Comparison of ENCODE assay signal across 9 cellular contexts in genomic region chr9:128845186-128845931, GRCh38. TPM values are rescaled to one million over a fixed set of nuclear protein-coding genes. Genes with fewer than 3 reads are reported as not detected.
DNase-seq lines count a peak whose midpoint lies in the region; ATAC-seq and TF ChIP-seq lines count a peak whose summit lies in the region.
"Had no signal": no experiment of that assay in that cellular context is flagged by ENCODE, and none has a peak within 500 bp of the region (broad histone marks: within the 10 kb centered on the region; RNA-seq: fewer than 3 reads in every experiment).

No MANE protein-coding gene starts in this region.

- H3K4me3 Mint-ChIP-seq in HFFc6: no peak overlapping the region

- no peaks in the 10 kb centered on the region for H3K9me2 ChIP-seq in PC-3 (replicated peaks; ENCODE audit: low read length)

- no peaks in the 10 kb centered on the region for H4K20me1 ChIP-seq in PC-3 (ENCODE audit: low read length)

- H3K9me3 ChIP-seq in PC-3 (ENCODE audit: low read length): no peaks in the 10 kb centered on the region
- H3K9me3 ChIP-seq in thymus (ENCODE audit: control insufficient read depth): no peaks in the 10 kb centered on the region
- H3K9me3 ChIP-seq in sigmoid colon: no peaks in the 10 kb centered on the region

- POLR2A ChIA-PET in PC-3 (lab: Charles Lee; ENCODE audit: unreplicated experiment): no interaction called here

- peaks cover 17% of the 10 kb centered on the region for H3K9me3 Mint-ChIP-seq in HFFc6

- H3K4me2 ChIP-seq in PC-3 (ENCODE audit: low read length): no peak overlapping the region

- no peak overlapping the region for H2AFZ ChIP-seq in PC-3 (ENCODE audit: low read length)
- H2AFZ ChIP-seq: parathyroid adenoma had no signal

- H3K27me3 ChIP-seq in PC-3 (ENCODE audit: low read length) (no peaks in the 10 kb centered on the region), thymus (ENCODE audit: control insufficient read depth, insufficient read depth) (no peaks in the 10 kb centered on the region), sigmoid colon (no peaks in the 10 kb centered on the region)
- H3K27me3 ChIP-seq: MG63 had no signal

- no peak overlapping the region for H3K9ac ChIP-seq in PC-3 (ENCODE audit: low read length)
- H3K9ac ChIP-seq: parathyroid adenoma had no signal

- H3K4me3 ChIP-seq in PC-3 (ENCODE audit: low read length): no peak overlapping the region
- no peak overlapping the region for H3K4me3 ChIP-seq in thymus (ENCODE audit: low read length)
- no peak overlapping the region for H3K4me3 ChIP-seq in sigmoid colon
- H3K4me3 ChIP-seq: MG63 had no signal

- H3K4me1 Mint-ChIP-seq in HFFc6 (ENCODE audit: low read depth): no peaks in the 10 kb centered on the region

- TF ChIP-seq CTCF in PC-3 (conservative IDR thresholded peaks at IDR 0.05; ENCODE audit: low read depth, low read length) (no peak), sigmoid colon (IDR thresholded peaks at IDR 0.05) (no peak), HFFc6 (IDR thresholded peaks at IDR 0.05) (no peak; the same call in 1 of the 2 replicates)

- CTCF ChIA-PET in PC-3 (lab: Charles Lee): interaction anchor here (0.5 kb wide), 1 partner anchor 10 kb away, joined by 3 read pairs; no protein-coding TSS in a partner anchor

- H3K36me3 Mint-ChIP-seq in HFFc6 (ENCODE audit: low read depth): peaks cover 16% of the 10 kb centered on the region

- no peaks in the 10 kb centered on the region for H3K36me3 ChIP-seq in PC-3 (ENCODE audit: low read depth, low read length)
- H3K36me3 ChIP-seq in thymus (ENCODE audit: control insufficient read depth, insufficient read depth): peaks cover 7% of the 10 kb centered on the region
- H3K36me3 ChIP-seq in sigmoid colon: no peaks in the 10 kb centered on the region
- H3K36me3 ChIP-seq: MG63 had no signal

- no peaks in the 10 kb centered on the region for H3F3A ChIP-seq in PC-3 (ENCODE audit: low read length, unreplicated experiment)

- 0 out of 2 replicates have a peak overlapping the region, but pooled peaks have one; percentile 3 for H3K27ac ChIP-seq in PC-3 (ENCODE audit: low read length)
- peak overlapping the region; percentile 53 for H3K27ac ChIP-seq in thymus (ENCODE audit: low read depth)
- no peak overlapping the region for H3K27ac ChIP-seq in sigmoid colon
- H3K27ac ChIP-seq: parathyroid adenoma had no signal

- no peak for ATAC-seq in PC-3

- DNase-seq in HT-29 (ENCODE audit: low spot score) (peak; percentile 12), PC-3 (no peak), hepatic stellate cell (ENCODE audit: low spot score) (peak; percentile 58), sigmoid colon (no peak), activated T-cell treated with anti-CD3 and anti-CD28 coated beads for 4 hours (no peak), HFFc6 (no peak)
- DNase-seq: MG63 had no signal

- H3K4me1 ChIP-seq in PC-3 (ENCODE audit: insufficient read depth, low read length) (no peaks in the 10 kb centered on the region), thymus (ENCODE audit: control insufficient read depth, insufficient read depth, low read length) (peaks cover 2% of the 10 kb centered on the region), sigmoid colon (no peaks in the 10 kb centered on the region)
- H3K4me1 ChIP-seq: parathyroid adenoma had no signal

- H3K27me3 Mint-ChIP-seq in HFFc6 (ENCODE audit: insufficient read depth): no peaks in the 10 kb centered on the region; the same call in 1 of the 2 replicates

- no peaks in the 10 kb centered on the region for H3K79me2 ChIP-seq in PC-3 (ENCODE audit: low read length)
- H3K79me2 ChIP-seq: parathyroid adenoma had no signal

- BruUV-seq in PC-3 (replicated peaks; lab: Mats Ljungman, UMichigan): no TSS peak

- intact Hi-C loops in PC-3 (cut with micrococcal nuclease) (no loop called here), sigmoid colon (cut with DNase I) (no loop called here)

- no peak overlapping the region for H3K27ac Mint-ChIP-seq in HFFc6

- WGBS in thymus: 95% methylated on average over 13 of the region's 13 CpGs
- WGBS in sigmoid colon, 2 donors: 88% methylated on average over 13 of the region's 13 CpGs

- no peak for TF ChIP-seq POLR2A in sigmoid colon (IDR thresholded peaks at IDR 0.05)

- TF ChIP-seq EP300 in sigmoid colon (IDR thresholded peaks at IDR 0.05): no peak

RNA-seq across cellular contexts. Expression of gene SPOUT1, which starts 15.8 kb away (rescaled TPM):
- 97.6 and 121 TPM in 2 replicates for total RNA-seq in HT-29 (2014; rRNA removed; shearing (Covaris generic))
- total RNA-seq in PC-3 (2014; rRNA removed) (27.2 and 30.5 TPM in 2 replicates), sigmoid colon (10 to 100 TPM; 12.1 to 31.6 (median 25.9) TPM)
- polyA plus RNA-seq in thymus (48.5 TPM), sigmoid colon (10 to 100 TPM in 1 of 3 donors, 1 to 10 TPM in 2; 4.8 to 28.1 (median 5.8) TPM)
- 10 to 100 TPM; 33.2 to 46.8 (median 38.2) TPM for total RNA-seq in HFFc6 (2021; fragmentation: NEBNext Ultra II Directional; extraction: Animal tissue kit (Norgen Biotek cat#: 25700))

RNA-seq across cellular contexts. Expression of gene ENDOG, which starts 27.1 kb away (rescaled TPM):
- total RNA-seq in HT-29 (2014; rRNA removed; shearing (Covaris generic)): 52.1 and 70.8 TPM in 2 replicates
- total RNA-seq in PC-3 (2014; rRNA removed) (37.0 and 51.5 TPM in 2 replicates), sigmoid colon (10 to 100 TPM in 2 of 4 donors, 1 to 10 TPM in 2; 5.9 to 15.7 (median 9.0) TPM)
- polyA plus RNA-seq in thymus (11.0 TPM), sigmoid colon (10 to 100 TPM; 30.6 to 49.0 (median 37.9) TPM)
- 10 to 100 TPM; 16.0 to 23.7 (median 17.0) TPM for total RNA-seq in HFFc6 (2021; fragmentation: NEBNext Ultra II Directional; extraction: Animal tissue kit (Norgen Biotek cat#: 25700))

RNA-seq across cellular contexts. Expression of gene KYAT1, which starts 36.4 kb away (rescaled TPM):
- 10.4 and 11.8 TPM in 2 replicates for total RNA-seq in HT-29 (2014; rRNA removed; shearing (Covaris generic))
- 7.4 and 12.9 TPM in 2 replicates for total RNA-seq in PC-3 (2014; rRNA removed)
- 9.9 TPM for polyA plus RNA-seq in thymus
- 1 to 10 TPM; 3.9 to 8.0 (median 5.2) TPM for total RNA-seq in sigmoid colon
- polyA plus RNA-seq in sigmoid colon: 1 to 10 TPM in 1 of 3 donors, under 1 TPM in 2; 0.60 to 4.5 (median 0.92) TPM
- 1 to 10 TPM; 6.7 to 9.0 (median 8.3) TPM for total RNA-seq in HFFc6 (2021; fragmentation: NEBNext Ultra II Directional; extraction: Animal tissue kit (Norgen Biotek cat#: 25700))

RNA-seq across cellular contexts. Expression of gene LRRC8A, which starts 36.6 kb away (rescaled TPM):
- total RNA-seq in HT-29 (2014; rRNA removed; shearing (Covaris generic)): 39.5 and 43.2 TPM in 2 replicates
- total RNA-seq in PC-3 (2014; rRNA removed): 58.9 and 65.5 TPM in 2 replicates
- 10.3 TPM for polyA plus RNA-seq in thymus
- 10 to 100 TPM; 26.0 to 59.5 (median 37.4) TPM for total RNA-seq in sigmoid colon
- 10 to 100 TPM in 1 of 3 donors, 1 to 10 TPM in 2; 4.8 to 25.2 (median 8.8) TPM for polyA plus RNA-seq in sigmoid colon
- 10 to 100 TPM; 37.8 to 51.9 (median 39.6) TPM for total RNA-seq in HFFc6 (2021; fragmentation: NEBNext Ultra II Directional; extraction: Animal tissue kit (Norgen Biotek cat#: 25700))

RNA-seq across cellular contexts. Expression of gene TBC1D13, which starts 58.3 kb away (rescaled TPM):
- total RNA-seq in HT-29 (2014; rRNA removed; shearing (Covaris generic)): 24.0 and 25.4 TPM in 2 replicates
- total RNA-seq in PC-3 (2014; rRNA removed): 15.0 and 18.8 TPM in 2 replicates
- 19.4 TPM for polyA plus RNA-seq in thymus
- total RNA-seq in sigmoid colon: 10 to 100 TPM; 13.0 to 25.8 (median 17.8) TPM
- polyA plus RNA-seq in sigmoid colon: 10 to 100 TPM in 2 of 3 donors, 1 to 10 TPM in 1; 9.0 to 18.0 (median 10.4) TPM
- total RNA-seq in HFFc6 (2021; fragmentation: NEBNext Ultra II Directional; extraction: Animal tissue kit (Norgen Biotek cat#: 25700)): 10 to 100 TPM; 28.0 to 34.7 (median 30.3) TPM

Comparison
In these comparisons a context has a peak if more than half of its experiments do, and no peak if none do; other contexts are left out.
1. DNase-seq: peak in HT-29 (single experiment) and hepatic stellate cell (single experiment); none in PC-3 (single experiment), sigmoid colon (single experiment), activated T-cell treated with anti-CD3 and anti-CD28 coated beads for 4 hours (single experiment) and HFFc6 (single experiment).
2. H3K27ac ChIP-seq: peak in PC-3 (single experiment) and thymus (single experiment); none in sigmoid colon (0 of 4).